ENCODE assay signal across 1 cellular context in genomic region chr19:4084547-4084877, GRCh38.
A peak's percentile ranks its signal among the peaks of the same experiment; 100 is the strongest.
TF ChIP-seq lines count a peak whose summit lies in the region.

No MANE protein-coding gene starts in this region.

TF ChIP-seq in K562, 482 proteins besides CTCF, POLR2A, EP300 and RAD21:
- TF ChIP-seq CTBP1 (IDR thresholded peaks at IDR 0.05; ENCODE audit: borderline replicate concordance), result 0 out of 2 replicates have a peak, but pooled peaks have one; percentile 6
- TF ChIP-seq HDGF (IDR thresholded peaks at IDR 0.05), result no peak
- TF ChIP-seq POLR2G (IDR thresholded peaks at IDR 0.05; ENCODE audit: low read depth, low read length), result 0 out of 2 replicates have a peak, but pooled peaks have one; percentile 34
- TF ChIP-seq, protein P1, sequence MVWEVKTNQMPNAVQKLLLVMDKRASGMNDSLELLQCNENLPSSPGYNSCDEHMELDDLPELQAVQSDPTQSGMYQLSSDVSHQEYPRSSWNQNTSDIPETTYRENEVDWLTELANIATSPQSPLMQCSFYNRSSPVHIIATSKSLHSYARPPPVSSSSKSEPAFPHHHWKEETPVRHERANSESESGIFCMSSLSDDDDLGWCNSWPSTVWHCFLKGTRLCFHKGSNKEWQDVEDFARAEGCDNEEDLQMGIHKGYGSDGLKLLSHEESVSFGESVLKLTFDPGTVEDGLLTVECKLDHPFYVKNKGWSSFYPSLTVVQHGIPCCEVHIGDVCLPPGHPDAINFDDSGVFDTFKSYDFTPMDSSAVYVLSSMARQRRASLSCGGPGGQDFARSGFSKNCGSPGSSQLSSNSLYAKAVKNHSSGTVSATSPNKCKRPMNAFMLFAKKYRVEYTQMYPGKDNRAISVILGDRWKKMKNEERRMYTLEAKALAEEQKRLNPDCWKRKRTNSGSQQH (CRISPR knock-in tag; IDR thresholded peaks at IDR 0.05), result no peak
- TF ChIP-seq RAD51 (IDR thresholded peaks at IDR 0.05; ENCODE audit: borderline replicate concordance, low read depth), result 0 out of 2 replicates have a peak, but pooled peaks have one; percentile 10
- no peak for TF ChIP-seq NR2C2 (CRISPR knock-in tag; IDR thresholded peaks at IDR 0.05)
- no peak for TF ChIP-seq NR2C2 (tag; IDR thresholded peaks at IDR 0.05)
- 0 out of 2 replicates have a peak, but pooled peaks have one; percentile 22 for TF ChIP-seq MAX (CRISPR knock-in tag; IDR thresholded peaks at IDR 0.05)
TF ChIP-seq in K562: peak in this region for 4.
